In genomic region chr7:77244222-77244934, GRCh38 we compare ENCODE assay signal across 18 cellular contexts. TPM values are rescaled to one million over a fixed set of nuclear protein-coding genes. Genes with fewer than 3 reads are reported as not detected.
DNase-seq lines count a peak whose midpoint lies in the region; ATAC-seq, FAIRE-seq and TF ChIP-seq lines count a peak whose summit lies in the region.
"Had no signal": no experiment of that assay in that cellular context is flagged by ENCODE, and none has a peak within 500 bp of the region (broad histone marks: within the 10 kb centered on the region; RNA-seq: fewer than 3 reads in every experiment).

No MANE protein-coding gene starts in this region.

- TF ChIP-seq POLR2A in H54 (IDR thresholded peaks at IDR 0.05; ENCODE audit: low read depth, low read length) (no peak), adrenal gland (IDR thresholded peaks at IDR 0.05) (no peak), GM12892 (IDR thresholded peaks at IDR 0.05; ENCODE audit: low read depth, low read length) (no peak), body of pancreas (IDR thresholded peaks at IDR 0.05) (no peak)

- peaks cover 59% of the 10 kb centered on the region for H3K4me1 ChIP-seq in OCI-LY3 (ENCODE audit: low read length)
- H3K4me1 ChIP-seq in cardiac muscle cell (ENCODE audit: low read depth), result peaks cover 49% of the 10 kb centered on the region
- H3K4me1 ChIP-seq in adrenal gland (replicated peaks in 1 of 2), result peaks cover 10 to 18% of the 10 kb centered on the region in 2 donors
- H3K4me1 ChIP-seq in body of pancreas, result peaks cover 5% of the 10 kb centered on the region

- H4K20me1 ChIP-seq in OCI-LY3 (ENCODE audit: insufficient read depth, low read length), result no peaks in the 10 kb centered on the region

- WGBS in adrenal gland, 4 donors, result 74 to 87% (median 83%) methylated on average over 6 of the region's 6 CpGs
- 79 to 86% methylated on average over 6 of the region's 6 CpGs for WGBS in body of pancreas, 2 donors

- peak overlapping the region; percentile 35; the same call in 1 of the 2 replicates for H3K9ac ChIP-seq in OCI-LY3 (ENCODE audit: low read length)
- H3K9ac ChIP-seq: SK-N-SH had no signal

- H3K79me2 ChIP-seq in OCI-LY3 (ENCODE audit: low read length), result no peaks in the 10 kb centered on the region

- H3K9me3 ChIP-seq in OCI-LY3 (ENCODE audit: insufficient read depth, low read length), result no peaks in the 10 kb centered on the region
- no peaks in the 10 kb centered on the region for H3K9me3 ChIP-seq in cardiac muscle cell (ENCODE audit: low read depth)
- no peaks in the 10 kb centered on the region for H3K9me3 ChIP-seq in adrenal gland (replicated peaks in 1 of 3)
- H3K9me3 ChIP-seq in body of pancreas, result no peaks in the 10 kb centered on the region
- H3K9me3 ChIP-seq: SK-N-SH had no signal

- ATAC-seq in omental fat pad (ENCODE audit: low FRiP score) (peak; percentile 19), GM21515 (IDR thresholded peaks at IDR 0.05; ENCODE audit: unreplicated experiment) (no peak), body of pancreas (no peak)
- ATAC-seq: activated T-cell treated with anti-CD3 and anti-CD28 coated beads, Interleukin-2, amount 50 U/mL, for 4 hours; stimulated activated naive B cell treated with anti-CD40 and anti-IgM and Interleukin-4, amounts not matched to agents 10 μg/mL and 1 μg/mL and 100 μg/mL, for 72 hours had no signal

- TF ChIP-seq CTCF in OCI-LY3 (IDR thresholded peaks at IDR 0.05; ENCODE audit: low read depth, low read length) (no peak), cardiac muscle cell (IDR thresholded peaks at IDR 0.05; ENCODE audit: low read depth, low read length) (no peak), omental fat pad (IDR thresholded peaks at IDR 0.05) (no peak), adrenal gland (IDR thresholded peaks at IDR 0.05) (no peak), body of pancreas (IDR thresholded peaks at IDR 0.05) (no peak)

- DNase-seq in H54 (ENCODE audit: insufficient read length, low spot score) (no peak), cardiac muscle cell (ENCODE audit: low read depth in 1 of 2, low spot score in 1 of 2) (no peak), omental fat pad (ENCODE audit: low spot score) (no peak), adrenal gland (no peak), GM12892 (ENCODE audit: insufficient read length) (no peak), body of pancreas (no peak)
- DNase-seq: activated CD4-positive, alpha-beta memory T cell treated with anti-CD3 and anti-CD28 coated beads for 36 hours; activated naive CD8-positive, alpha-beta T cell treated with anti-CD3 and anti-CD28 coated beads, Interleukin-2, amount 10 ng/mL, durations not matched to agents 7 days and 5 days; activated T-cell treated with anti-CD3 and anti-CD28 coated beads, Interleukin-2, amount 50 U/mL, for 4 hours; COR-L47; foreskin fibroblast; NCI-H1436 treated with DMSO at 0.1 percent for 48 hours; NCI-H446; SK-N-SH; stimulated activated naive B cell treated with anti-CD40 and anti-IgM and Interleukin-4, amounts not matched to agents 10 μg/mL and 1 μg/mL and 100 μg/mL, for 72 hours had no signal

- intact Hi-C loops in adrenal gland (cut with DNase I), result loop anchor here in 1 of 2 donors (10.0 kb wide), 1 partner anchor 80 kb away; no protein-coding TSS in a partner anchor
- intact Hi-C loops in body of pancreas (cut with DNase I), result no loop called here

- peak overlapping the region; percentile 76 for H3K4me2 ChIP-seq in OCI-LY3 (ENCODE audit: low read length)
- H3K4me2 ChIP-seq: SK-N-SH had no signal

- FAIRE-seq in H54 (lab: Jason Lieb, UNC) (peak; percentile 41), GM12892 (lab: Jason Lieb, UNC) (no peak)

- H3K27ac ChIP-seq in OCI-LY3 (ENCODE audit: low read length) (peak overlapping the region; percentile 62), cardiac muscle cell (peak overlapping the region; percentile 97), adrenal gland (no peak overlapping the region), body of pancreas (no peak overlapping the region)

- H3K4me3 ChIP-seq in OCI-LY3 (ENCODE audit: low read length), result no peak overlapping the region
- no peak overlapping the region for H3K4me3 ChIP-seq in cardiac muscle cell
- no peak overlapping the region for H3K4me3 ChIP-seq in adrenal gland
- H3K4me3 ChIP-seq in body of pancreas, result no peak overlapping the region

- no peak overlapping the region for H2AFZ ChIP-seq in OCI-LY3 (ENCODE audit: low read depth, low read length)

- no peaks in the 10 kb centered on the region for H3K27me3 ChIP-seq in OCI-LY3 (ENCODE audit: low read depth, low read length)
- no peaks in the 10 kb centered on the region for H3K27me3 ChIP-seq in cardiac muscle cell
- H3K27me3 ChIP-seq in adrenal gland, result no peaks in the 10 kb centered on the region
- H3K27me3 ChIP-seq in body of pancreas, result no peaks in the 10 kb centered on the region

- H3K36me3 ChIP-seq in OCI-LY3 (replicated peaks; ENCODE audit: low read depth, low read length) (no peaks in the 10 kb centered on the region), cardiac muscle cell (no peaks in the 10 kb centered on the region), adrenal gland (replicated peaks in 1 of 2) (no peaks in the 10 kb centered on the region), body of pancreas (replicated peaks in 1 of 2; ENCODE audit: insufficient read depth in 1 of 2, low read depth in 2 of 2) (no peaks in the 10 kb centered on the region)

RNA-seq across cellular contexts. Expression of gene FGL2, which starts 44.8 kb away (rescaled TPM):
- total RNA-seq in cardiac muscle cell (0.14 and 0.51 TPM in 2 replicates), omental fat pad (10 to 100 TPM; 31.3 to 92.2 (median 53.4) TPM), adrenal gland (10 to 100 TPM; 16.2 to 71.7 (median 29.4) TPM), body of pancreas (1 to 10 TPM; 4.3 to 9.1 TPM)
- polyA plus RNA-seq in cardiac muscle cell (0.10 and 0.13 TPM in 2 replicates), adrenal gland (10 to 100 TPM in 1 of 3 donors, 1 to 10 TPM in 2; 4.8 to 18.0 (median 6.8) TPM)
- polyA plus RNA-seq in GM12892 (2012; ENCODE audit: missing spikeins), result 7.4 TPM
- total RNA-seq: G401 had no signal
- polyA plus RNA-seq: SK-N-SH had no signal

Comparison
In these comparisons a context has a peak if more than half of its experiments do, and no peak if none do; other contexts are left out.
1. H3K27ac ChIP-seq: peak in OCI-LY3 (single experiment) and cardiac muscle cell (single experiment); none in adrenal gland (0 of 5) and body of pancreas (0 of 4).